ENCODE assay signal across 26 cellular contexts in genomic region chr10:97729014-97729413, GRCh38. TPM values are rescaled to one million over a fixed set of nuclear protein-coding genes. Genes with fewer than 3 reads are reported as not detected.
"Had no signal": no experiment of that assay in that cellular context is flagged by ENCODE, and none has a peak within 500 bp of the region (broad histone marks: within the 10 kb centered on the region; RNA-seq: fewer than 3 reads in every experiment).

No MANE protein-coding gene starts in this region.

- H3K27ac ChIP-seq: dorsolateral prefrontal cortex, epithelial cell of prostate, gastrocnemius medialis, ovary, psoas muscle, skin epidermis, spleen, testis, tibial artery had no signal

- H3K4me1 ChIP-seq: gastrocnemius medialis, psoas muscle, testis had no signal

- H3K27me3 ChIP-seq: gastrocnemius medialis, ovary, testis, tibial artery had no signal

- H3K36me3 ChIP-seq: gastrocnemius medialis, ovary, spleen, tibial artery had no signal

- H3K4me3 ChIP-seq: dorsolateral prefrontal cortex, gastrocnemius medialis, lung, ovary, psoas muscle, skin epidermis, spleen, testis, tibial artery had no signal

- DNase-seq: dorsolateral prefrontal cortex; effector CD4-positive, alpha-beta T cell; endodermal cell; foreskin fibroblast; gastrocnemius medialis; head of caudate nucleus; kidney; natural killer cell; occipital lobe; posterior cingulate gyrus; psoas muscle; right cardiac atrium; stimulated activated CD4-positive, alpha-beta T cell treated with anti-CD3 and anti-CD28 coated beads, Interleukin-4, amount 100 ng/mL, for 4 hours; stimulated activated naive CD8-positive, alpha-beta T cell treated with anti-CD3 and anti-CD28 coated beads, Interleukin-15, Interleukin-2, amounts not matched to agents 100 U/mL and 50 U/mL, for 24 hours; substantia nigra; testis; tibial artery had no signal

- FAIRE-seq: kidney had no signal

- H3K9me3 ChIP-seq: gastrocnemius medialis, ovary, psoas muscle, spleen, testis, tibial artery had no signal

- ATAC-seq: esophagus mucosa; gastrocnemius medialis; left lobe of liver; natural killer cell; psoas muscle; right cardiac atrium; stimulated activated memory B cell treated with anti-CD40 and anti-IgM and Interleukin-4, amounts not matched to agents 10 μg/mL and 1 μg/mL and 100 μg/mL, for 72 hours; stimulated activated naive CD8-positive, alpha-beta T cell treated with anti-CD3 and anti-CD28 coated beads, Interleukin-15, Interleukin-2, amounts not matched to agents 100 U/mL and 50 U/mL, for 24 hours had no signal

RNA-seq across cellular contexts. Expression of gene SFRP5, which starts 42.8 kb away (rescaled TPM):
- total RNA-seq: esophagus mucosa, glomerular endothelial cell, natural killer cell, spleen had no signal
